10 cellular contexts compared by ENCODE assay signal in genomic region chr10:100083623-100084022, GRCh38. TPM values are rescaled to one million over a fixed set of nuclear protein-coding genes. Genes with fewer than 3 reads are reported as not detected.
"Had no signal": no experiment of that assay in that cellular context is flagged by ENCODE, and none has a peak within 500 bp of the region (broad histone marks: within the 10 kb centered on the region; RNA-seq: fewer than 3 reads in every experiment).

No MANE protein-coding gene starts in this region.

- FAIRE-seq: HTR-8/SVneo had no signal

- H3K4me2 ChIP-seq: KMS-11 had no signal

- DNase-seq: Karpas-422, Kasumi-1, KBM-7, KG1 had no signal

- H3K9ac ChIP-seq: KMS-11 had no signal

- H3K27ac ChIP-seq: HL-60, KMS-11 had no signal

RNA-seq across cellular contexts. Expression of gene CPN1, which starts 2.0 kb away (rescaled TPM):
- total RNA-seq: HT-29, HT1080 had no signal
- polyA plus RNA-seq: IgD-negative memory B cell had no signal
